ENCODE assay signal across 1 cellular context in the genomic region with DNA sequence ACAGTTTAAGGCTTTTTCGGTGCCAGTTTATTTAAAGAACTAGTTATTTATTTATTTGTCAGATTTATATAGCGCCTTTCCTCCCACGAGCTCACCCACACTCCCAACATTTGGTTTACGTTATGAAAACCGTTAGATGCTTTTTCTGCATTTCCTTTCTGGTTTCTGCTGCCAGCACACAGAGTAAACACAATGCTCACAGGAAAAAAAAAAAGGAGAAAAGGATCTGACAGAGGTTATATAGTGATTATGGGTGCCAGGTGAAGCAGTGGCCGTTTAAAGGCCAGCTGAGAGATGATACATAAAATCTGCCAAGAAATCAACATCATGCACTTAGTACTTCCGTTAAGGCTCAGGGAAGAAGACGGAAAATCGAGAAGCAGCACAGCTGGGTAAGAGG.
TF ChIP-seq lines count a peak whose summit lies in the region.

No MANE protein-coding gene starts in this region.

TF ChIP-seq in GM12878, 131 proteins besides CTCF, POLR2A, EP300 and RAD21:
- no peak for TF ChIP-seq JUNB (IDR thresholded peaks at IDR 0.05)
- TF ChIP-seq TCF3 (IDR thresholded peaks at IDR 0.05; ENCODE audit: borderline replicate concordance, insufficient read depth, low read depth, low read length): no peak
- TF ChIP-seq CHD2 (IDR thresholded peaks at IDR 0.05; ENCODE audit: borderline replicate concordance, low read depth, low read length): no peak
- no peak for TF ChIP-seq TAF1 (IDR thresholded peaks at IDR 0.05; ENCODE audit: borderline replicate concordance, low read depth, low read length)
- TF ChIP-seq BCL11A (IDR thresholded peaks at IDR 0.05; ENCODE audit: low read depth, low read length): no peak
- TF ChIP-seq BHLHE40 (IDR thresholded peaks at IDR 0.05; ENCODE audit: borderline replicate concordance in 1 of 2, low read depth in 2 of 2, low read length in 1 of 2): no peak
- no peak for TF ChIP-seq MYC (IDR thresholded peaks at IDR 0.05; ENCODE audit: insufficient read depth, insufficient read length, insufficient replicate concordance, low read length, severe bottlenecking)
- TF ChIP-seq, protein P1, sequence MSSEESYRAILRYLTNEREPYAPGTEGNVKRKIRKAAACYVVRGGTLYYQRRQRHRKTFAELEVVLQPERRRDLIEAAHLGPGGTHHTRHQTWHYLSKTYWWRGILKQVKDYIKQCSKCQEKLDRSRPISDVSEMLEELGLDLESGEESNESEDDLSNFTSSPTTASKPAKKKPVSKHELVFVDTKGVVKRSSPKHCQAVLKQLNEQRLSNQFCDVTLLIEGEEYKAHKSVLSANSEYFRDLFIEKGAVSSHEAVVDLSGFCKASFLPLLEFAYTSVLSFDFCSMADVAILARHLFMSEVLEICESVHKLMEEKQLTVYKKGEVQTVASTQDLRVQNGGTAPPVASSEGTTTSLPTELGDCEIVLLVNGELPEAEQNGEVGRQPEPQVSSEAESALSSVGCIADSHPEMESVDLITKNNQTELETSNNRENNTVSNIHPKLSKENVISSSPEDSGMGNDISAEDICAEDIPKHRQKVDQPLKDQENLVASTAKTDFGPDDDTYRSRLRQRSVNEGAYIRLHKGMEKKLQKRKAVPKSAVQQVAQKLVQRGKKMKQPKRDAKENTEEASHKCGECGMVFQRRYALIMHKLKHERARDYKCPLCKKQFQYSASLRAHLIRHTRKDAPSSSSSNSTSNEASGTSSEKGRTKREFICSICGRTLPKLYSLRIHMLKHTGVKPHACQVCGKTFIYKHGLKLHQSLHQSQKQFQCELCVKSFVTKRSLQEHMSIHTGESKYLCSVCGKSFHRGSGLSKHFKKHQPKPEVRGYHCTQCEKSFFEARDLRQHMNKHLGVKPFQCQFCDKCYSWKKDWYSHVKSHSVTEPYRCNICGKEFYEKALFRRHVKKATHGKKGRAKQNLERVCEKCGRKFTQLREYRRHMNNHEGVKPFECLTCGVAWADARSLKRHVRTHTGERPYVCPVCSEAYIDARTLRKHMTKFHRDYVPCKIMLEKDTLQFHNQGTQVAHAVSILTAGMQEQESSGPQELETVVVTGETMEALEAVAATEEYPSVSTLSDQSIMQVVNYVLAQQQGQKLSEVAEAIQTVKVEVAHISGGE (CRISPR knock-in tag; IDR thresholded peaks at IDR 0.05): no peak
- no peak for TF ChIP-seq JUND (IDR thresholded peaks at IDR 0.05; ENCODE audit: low read depth, low read length)
- TF ChIP-seq, protein P2, sequence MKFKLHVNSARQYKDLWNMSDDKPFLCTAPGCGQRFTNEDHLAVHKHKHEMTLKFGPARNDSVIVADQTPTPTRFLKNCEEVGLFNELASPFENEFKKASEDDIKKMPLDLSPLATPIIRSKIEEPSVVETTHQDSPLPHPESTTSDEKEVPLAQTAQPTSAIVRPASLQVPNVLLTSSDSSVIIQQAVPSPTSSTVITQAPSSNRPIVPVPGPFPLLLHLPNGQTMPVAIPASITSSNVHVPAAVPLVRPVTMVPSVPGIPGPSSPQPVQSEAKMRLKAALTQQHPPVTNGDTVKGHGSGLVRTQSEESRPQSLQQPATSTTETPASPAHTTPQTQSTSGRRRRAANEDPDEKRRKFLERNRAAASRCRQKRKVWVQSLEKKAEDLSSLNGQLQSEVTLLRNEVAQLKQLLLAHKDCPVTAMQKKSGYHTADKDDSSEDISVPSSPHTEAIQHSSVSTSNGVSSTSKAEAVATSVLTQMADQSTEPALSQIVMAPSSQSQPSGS (IDR thresholded peaks at IDR 0.05; ENCODE audit: low read length): no peak
- no peak for TF ChIP-seq SREBF1 (IDR thresholded peaks at IDR 0.05; ENCODE audit: low read length)
- TF ChIP-seq, protein P3, sequence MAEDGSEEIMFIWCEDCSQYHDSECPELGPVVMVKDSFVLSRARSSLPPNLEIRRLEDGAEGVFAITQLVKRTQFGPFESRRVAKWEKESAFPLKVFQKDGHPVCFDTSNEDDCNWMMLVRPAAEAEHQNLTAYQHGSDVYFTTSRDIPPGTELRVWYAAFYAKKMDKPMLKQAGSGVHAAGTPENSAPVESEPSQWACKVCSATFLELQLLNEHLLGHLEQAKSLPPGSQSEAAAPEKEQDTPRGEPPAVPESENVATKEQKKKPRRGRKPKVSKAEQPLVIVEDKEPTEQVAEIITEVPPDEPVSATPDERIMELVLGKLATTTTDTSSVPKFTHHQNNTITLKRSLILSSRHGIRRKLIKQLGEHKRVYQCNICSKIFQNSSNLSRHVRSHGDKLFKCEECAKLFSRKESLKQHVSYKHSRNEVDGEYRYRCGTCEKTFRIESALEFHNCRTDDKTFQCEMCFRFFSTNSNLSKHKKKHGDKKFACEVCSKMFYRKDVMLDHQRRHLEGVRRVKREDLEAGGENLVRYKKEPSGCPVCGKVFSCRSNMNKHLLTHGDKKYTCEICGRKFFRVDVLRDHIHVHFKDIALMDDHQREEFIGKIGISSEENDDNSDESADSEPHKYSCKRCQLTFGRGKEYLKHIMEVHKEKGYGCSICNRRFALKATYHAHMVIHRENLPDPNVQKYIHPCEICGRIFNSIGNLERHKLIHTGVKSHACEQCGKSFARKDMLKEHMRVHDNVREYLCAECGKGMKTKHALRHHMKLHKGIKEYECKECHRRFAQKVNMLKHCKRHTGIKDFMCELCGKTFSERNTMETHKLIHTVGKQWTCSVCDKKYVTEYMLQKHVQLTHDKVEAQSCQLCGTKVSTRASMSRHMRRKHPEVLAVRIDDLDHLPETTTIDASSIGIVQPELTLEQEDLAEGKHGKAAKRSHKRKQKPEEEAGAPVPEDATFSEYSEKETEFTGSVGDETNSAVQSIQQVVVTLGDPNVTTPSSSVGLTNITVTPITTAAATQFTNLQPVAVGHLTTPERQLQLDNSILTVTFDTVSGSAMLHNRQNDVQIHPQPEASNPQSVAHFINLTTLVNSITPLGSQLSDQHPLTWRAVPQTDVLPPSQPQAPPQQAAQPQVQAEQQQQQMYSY (CRISPR knock-in tag; IDR thresholded peaks at IDR 0.05): no peak
